1 cellular context compared by ENCODE assay signal in the genomic region with DNA sequence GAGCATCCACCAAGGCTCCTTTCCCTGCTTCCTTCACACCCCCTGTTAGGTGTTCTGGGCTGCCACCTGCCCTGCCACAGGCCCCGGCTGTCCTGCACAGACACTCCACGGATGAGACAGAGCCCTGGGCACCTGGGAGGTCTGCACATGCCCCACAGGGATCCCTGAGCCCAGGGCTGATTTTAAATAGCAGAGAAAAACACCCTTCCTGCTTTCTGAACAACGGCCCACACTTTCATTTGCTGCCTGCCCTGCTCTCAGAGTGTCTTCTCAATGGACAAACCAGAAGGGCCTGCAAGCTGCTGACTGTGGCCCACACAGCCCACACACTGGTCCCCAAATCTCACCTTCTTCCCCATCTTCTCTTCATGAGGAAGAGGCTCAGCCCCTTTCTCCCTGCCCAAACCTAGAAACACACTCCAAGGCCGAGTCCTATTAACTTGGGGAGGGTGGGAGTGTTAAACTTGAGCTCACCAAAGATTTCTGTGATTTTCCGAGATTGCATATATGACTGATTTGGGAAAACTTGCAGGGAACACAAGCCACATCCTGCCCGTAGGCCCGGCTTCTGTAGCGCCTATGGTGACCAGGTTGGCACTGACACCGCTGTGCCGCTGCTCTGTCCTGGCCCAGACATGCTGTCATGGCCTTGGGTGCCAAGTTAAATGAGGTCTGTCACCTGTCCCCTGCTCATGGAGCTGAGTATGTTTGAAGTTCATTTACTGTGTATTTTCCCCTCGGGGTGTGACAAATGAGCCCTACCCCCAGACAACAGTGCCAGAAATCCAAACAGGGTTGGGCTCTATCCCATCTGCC.
TF ChIP-seq lines count a peak whose summit lies in the region.

No MANE protein-coding gene starts in this region.

TF ChIP-seq in GM23338, 12 proteins besides CTCF, POLR2A, EP300 and RAD21 (continued from another document):
- TF ChIP-seq, protein P1, sequence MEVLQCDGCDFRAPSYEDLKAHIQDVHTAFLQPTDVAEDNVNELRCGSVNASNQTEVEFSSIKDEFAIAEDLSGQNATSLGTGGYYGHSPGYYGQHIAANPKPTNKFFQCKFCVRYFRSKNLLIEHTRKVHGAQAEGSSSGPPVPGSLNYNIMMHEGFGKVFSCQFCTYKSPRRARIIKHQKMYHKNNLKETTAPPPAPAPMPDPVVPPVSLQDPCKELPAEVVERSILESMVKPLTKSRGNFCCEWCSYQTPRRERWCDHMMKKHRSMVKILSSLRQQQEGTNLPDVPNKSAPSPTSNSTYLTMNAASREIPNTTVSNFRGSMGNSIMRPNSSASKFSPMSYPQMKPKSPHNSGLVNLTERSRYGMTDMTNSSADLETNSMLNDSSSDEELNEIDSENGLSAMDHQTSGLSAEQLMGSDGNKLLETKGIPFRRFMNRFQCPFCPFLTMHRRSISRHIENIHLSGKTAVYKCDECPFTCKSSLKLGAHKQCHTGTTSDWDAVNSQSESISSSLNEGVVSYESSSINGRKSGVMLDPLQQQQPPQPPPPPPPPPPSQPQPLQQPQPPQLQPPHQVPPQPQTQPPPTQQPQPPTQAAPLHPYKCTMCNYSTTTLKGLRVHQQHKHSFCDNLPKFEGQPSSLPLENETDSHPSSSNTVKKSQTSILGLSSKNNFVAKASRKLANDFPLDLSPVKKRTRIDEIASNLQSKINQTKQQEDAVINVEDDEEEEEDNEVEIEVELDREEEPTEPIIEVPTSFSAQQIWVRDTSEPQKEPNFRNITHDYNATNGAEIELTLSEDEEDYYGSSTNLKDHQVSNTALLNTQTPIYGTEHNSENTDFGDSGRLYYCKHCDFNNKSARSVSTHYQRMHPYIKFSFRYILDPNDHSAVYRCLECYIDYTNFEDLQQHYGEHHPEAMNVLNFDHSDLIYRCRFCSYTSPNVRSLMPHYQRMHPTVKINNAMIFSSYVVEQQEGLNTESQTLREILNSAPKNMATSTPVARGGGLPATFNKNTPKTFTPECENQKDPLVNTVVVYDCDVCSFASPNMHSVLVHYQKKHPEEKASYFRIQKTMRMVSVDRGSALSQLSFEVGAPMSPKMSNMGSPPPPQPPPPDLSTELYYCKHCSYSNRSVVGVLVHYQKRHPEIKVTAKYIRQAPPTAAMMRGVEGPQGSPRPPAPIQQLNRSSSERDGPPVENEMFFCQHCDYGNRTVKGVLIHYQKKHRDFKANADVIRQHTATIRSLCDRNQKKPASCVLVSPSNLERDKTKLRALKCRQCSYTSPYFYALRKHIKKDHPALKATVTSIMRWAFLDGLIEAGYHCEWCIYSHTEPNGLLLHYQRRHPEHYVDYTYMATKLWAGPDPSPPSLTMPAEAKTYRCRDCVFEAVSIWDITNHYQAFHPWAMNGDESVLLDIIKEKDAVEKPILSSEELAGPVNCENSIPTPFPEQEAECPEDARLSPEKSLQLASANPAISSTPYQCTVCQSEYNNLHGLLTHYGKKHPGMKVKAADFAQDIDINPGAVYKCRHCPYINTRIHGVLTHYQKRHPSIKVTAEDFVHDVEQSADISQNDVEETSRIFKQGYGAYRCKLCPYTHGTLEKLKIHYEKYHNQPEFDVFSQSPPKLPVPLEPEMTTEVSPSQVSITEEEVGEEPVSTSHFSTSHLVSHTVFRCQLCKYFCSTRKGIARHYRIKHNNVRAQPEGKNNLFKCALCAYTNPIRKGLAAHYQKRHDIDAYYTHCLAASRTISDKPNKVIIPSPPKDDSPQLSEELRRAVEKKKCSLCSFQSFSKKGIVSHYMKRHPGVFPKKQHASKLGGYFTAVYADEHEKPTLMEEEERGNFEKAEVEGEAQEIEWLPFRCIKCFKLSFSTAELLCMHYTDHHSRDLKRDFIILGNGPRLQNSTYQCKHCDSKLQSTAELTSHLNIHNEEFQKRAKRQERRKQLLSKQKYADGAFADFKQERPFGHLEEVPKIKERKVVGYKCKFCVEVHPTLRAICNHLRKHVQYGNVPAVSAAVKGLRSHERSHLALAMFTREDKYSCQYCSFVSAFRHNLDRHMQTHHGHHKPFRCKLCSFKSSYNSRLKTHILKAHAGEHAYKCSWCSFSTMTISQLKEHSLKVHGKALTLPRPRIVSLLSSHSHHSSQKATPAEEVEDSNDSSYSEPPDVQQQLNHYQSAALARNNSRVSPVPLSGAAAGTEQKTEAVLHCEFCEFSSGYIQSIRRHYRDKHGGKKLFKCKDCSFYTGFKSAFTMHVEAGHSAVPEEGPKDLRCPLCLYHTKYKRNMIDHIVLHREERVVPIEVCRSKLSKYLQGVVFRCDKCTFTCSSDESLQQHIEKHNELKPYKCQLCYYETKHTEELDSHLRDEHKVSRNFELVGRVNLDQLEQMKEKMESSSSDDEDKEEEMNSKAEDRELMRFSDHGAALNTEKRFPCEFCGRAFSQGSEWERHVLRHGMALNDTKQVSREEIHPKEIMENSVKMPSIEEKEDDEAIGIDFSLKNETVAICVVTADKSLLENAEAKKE (CRISPR knock-in tag; IDR thresholded peaks at IDR 0.05), result no peak
- TF ChIP-seq JUNB (IDR thresholded peaks at IDR 0.05; ENCODE audit: unreplicated experiment) (no peak), STAT1 (IDR thresholded peaks at IDR 0.05; ENCODE audit: unreplicated experiment) (no peak), NANOG (IDR thresholded peaks at IDR 0.05; ENCODE audit: borderline replicate concordance) (no peak)
- TF ChIP-seq, protein P2, sequence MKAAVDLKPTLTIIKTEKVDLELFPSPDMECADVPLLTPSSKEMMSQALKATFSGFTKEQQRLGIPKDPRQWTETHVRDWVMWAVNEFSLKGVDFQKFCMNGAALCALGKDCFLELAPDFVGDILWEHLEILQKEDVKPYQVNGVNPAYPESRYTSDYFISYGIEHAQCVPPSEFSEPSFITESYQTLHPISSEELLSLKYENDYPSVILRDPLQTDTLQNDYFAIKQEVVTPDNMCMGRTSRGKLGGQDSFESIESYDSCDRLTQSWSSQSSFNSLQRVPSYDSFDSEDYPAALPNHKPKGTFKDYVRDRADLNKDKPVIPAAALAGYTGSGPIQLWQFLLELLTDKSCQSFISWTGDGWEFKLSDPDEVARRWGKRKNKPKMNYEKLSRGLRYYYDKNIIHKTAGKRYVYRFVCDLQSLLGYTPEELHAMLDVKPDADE (IDR thresholded peaks at IDR 0.05), result no peak
- TF ChIP-seq, protein P3, sequence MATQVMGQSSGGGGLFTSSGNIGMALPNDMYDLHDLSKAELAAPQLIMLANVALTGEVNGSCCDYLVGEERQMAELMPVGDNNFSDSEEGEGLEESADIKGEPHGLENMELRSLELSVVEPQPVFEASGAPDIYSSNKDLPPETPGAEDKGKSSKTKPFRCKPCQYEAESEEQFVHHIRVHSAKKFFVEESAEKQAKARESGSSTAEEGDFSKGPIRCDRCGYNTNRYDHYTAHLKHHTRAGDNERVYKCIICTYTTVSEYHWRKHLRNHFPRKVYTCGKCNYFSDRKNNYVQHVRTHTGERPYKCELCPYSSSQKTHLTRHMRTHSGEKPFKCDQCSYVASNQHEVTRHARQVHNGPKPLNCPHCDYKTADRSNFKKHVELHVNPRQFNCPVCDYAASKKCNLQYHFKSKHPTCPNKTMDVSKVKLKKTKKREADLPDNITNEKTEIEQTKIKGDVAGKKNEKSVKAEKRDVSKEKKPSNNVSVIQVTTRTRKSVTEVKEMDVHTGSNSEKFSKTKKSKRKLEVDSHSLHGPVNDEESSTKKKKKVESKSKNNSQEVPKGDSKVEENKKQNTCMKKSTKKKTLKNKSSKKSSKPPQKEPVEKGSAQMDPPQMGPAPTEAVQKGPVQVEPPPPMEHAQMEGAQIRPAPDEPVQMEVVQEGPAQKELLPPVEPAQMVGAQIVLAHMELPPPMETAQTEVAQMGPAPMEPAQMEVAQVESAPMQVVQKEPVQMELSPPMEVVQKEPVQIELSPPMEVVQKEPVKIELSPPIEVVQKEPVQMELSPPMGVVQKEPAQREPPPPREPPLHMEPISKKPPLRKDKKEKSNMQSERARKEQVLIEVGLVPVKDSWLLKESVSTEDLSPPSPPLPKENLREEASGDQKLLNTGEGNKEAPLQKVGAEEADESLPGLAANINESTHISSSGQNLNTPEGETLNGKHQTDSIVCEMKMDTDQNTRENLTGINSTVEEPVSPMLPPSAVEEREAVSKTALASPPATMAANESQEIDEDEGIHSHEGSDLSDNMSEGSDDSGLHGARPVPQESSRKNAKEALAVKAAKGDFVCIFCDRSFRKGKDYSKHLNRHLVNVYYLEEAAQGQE (IDR thresholded peaks at IDR 0.05; ENCODE audit: unreplicated experiment), result no peak
